ENCODE assay signal across 10 cellular contexts in genomic region chr6:15853259-15853658, GRCh38.
"Had no signal": no experiment of that assay in that cellular context is flagged by ENCODE, and none has a peak within 500 bp of the region (broad histone marks: within the 10 kb centered on the region; RNA-seq: fewer than 3 reads in every experiment).

No MANE protein-coding gene starts in this region.

- H2AFZ ChIP-seq: GM23338 had no signal

- H3K4me3 Mint-ChIP-seq: GM23338, H9, HFFc6 had no signal

- FAIRE-seq: H1, H54, HTR-8/SVneo had no signal

- ATAC-seq: GM23338 had no signal

- H3K27ac ChIP-seq: KMS-11 had no signal

- H3K9ac ChIP-seq: KMS-11 had no signal

- H3K4me3 ChIP-seq: GM23338 had no signal

- H3K4me2 ChIP-seq: GM23338, KMS-11 had no signal

- DNase-seq: H9, HCEC 1CT, HFFc6, IMR-90, KBM-7 had no signal

- H3K27ac Mint-ChIP-seq: GM23338, H9, HFFc6 had no signal
